In genomic region chr3:169748670-169749069, GRCh38 we compare ENCODE assay signal across 20 cellular contexts. TPM values are rescaled to one million over a fixed set of nuclear protein-coding genes. Genes with fewer than 3 reads are reported as not detected.
DNase-seq lines count a peak whose midpoint lies in the region; ATAC-seq and TF ChIP-seq lines count a peak whose summit lies in the region.
"Had no signal": no experiment of that assay in that cellular context is flagged by ENCODE, and none has a peak within 500 bp of the region (broad histone marks: within the 10 kb centered on the region; RNA-seq: fewer than 3 reads in every experiment).

No MANE protein-coding gene starts in this region.

- H3K4me3 ChIP-seq in HCT116 (replicated peaks in 1 of 2; ENCODE audit: low read depth in 1 of 2, low read length in 2 of 2) (no peak overlapping the region), RWPE2 (ENCODE audit: severe bottlenecking) (no peak overlapping the region), hepatocyte (no peak overlapping the region)
- H3K4me3 ChIP-seq: pancreas, stomach, upper lobe of right lung had no signal

- no peak overlapping the region for H3K4me3 Mint-ChIP-seq in mesothelial cell of epicardium
- H3K4me3 Mint-ChIP-seq: activated CD4-positive, alpha-beta memory T cell treated with anti-CD3 and anti-CD28 coated beads, Interleukin-2, amount 10 ng/mL, durations not matched to agents 7 days and 5 days; natural killer cell had no signal

- H3K36me3 ChIP-seq in HCT116 (ENCODE audit: control insufficient read depth in 1 of 2, insufficient read depth in 2 of 2, low read length in 2 of 2) (no peaks in the 10 kb centered on the region), RWPE2 (ENCODE audit: low read depth) (no peaks in the 10 kb centered on the region), hepatocyte (replicated peaks; ENCODE audit: insufficient read depth, low read depth) (no peaks in the 10 kb centered on the region)
- H3K36me3 ChIP-seq: pancreas, stomach, upper lobe of right lung had no signal

- H3K9me3 ChIP-seq in HCT116 (ENCODE audit: control insufficient read depth in 1 of 2, insufficient read depth in 1 of 2, low read depth in 1 of 2, low read length in 2 of 2) (no peaks in the 10 kb centered on the region), RWPE2 (ENCODE audit: severe bottlenecking) (no peaks in the 10 kb centered on the region), hepatocyte (ENCODE audit: low read depth) (no peaks in the 10 kb centered on the region)
- H3K9me3 ChIP-seq: pancreas, stomach, upper lobe of right lung had no signal

- H3K27ac ChIP-seq in HCT116 (ENCODE audit: low read depth, low read length) = no peak overlapping the region
- no peak overlapping the region for H3K27ac ChIP-seq in RWPE2 (ENCODE audit: poor library complexity, severe bottlenecking)
- peak overlapping the region; percentile 23 for H3K27ac ChIP-seq in hepatocyte
- H3K27ac ChIP-seq: 22Rv1, pancreas, stomach, upper lobe of right lung had no signal

- no peak for TF ChIP-seq POLR2A in HCT116 (IDR thresholded peaks at IDR 0.05; ENCODE audit: borderline replicate concordance, extremely low read depth, insufficient read depth, insufficient read length)

- H3K79me2 ChIP-seq in HCT116 (ENCODE audit: insufficient read depth, low read length) (no peaks in the 10 kb centered on the region), hepatocyte (no peaks in the 10 kb centered on the region)

- DNase-seq in NCI-H146 (lab: John Stamatoyannopoulos, UW) (peak; percentile 18), NCI-H146 treated with DMSO at 0.1 percent for 48 hours (lab: John Stamatoyannopoulos, UW; ENCODE audit: unreplicated experiment) (no peak), HCT116 (ENCODE audit: low read depth, low spot score) (no peak), RWPE2 (ENCODE audit: low spot score) (no peak), hepatocyte (ENCODE audit: low spot score) (no peak), mesothelial cell of epicardium (ENCODE audit: low spot score in 2 of 2, unreplicated experiment in 2 of 2) (no peak), GM10248 (ENCODE audit: extremely low spot score) (no peak), COR-L47 (lab: John Stamatoyannopoulos, UW) (no peak)
- DNase-seq: activated CD4-positive, alpha-beta memory T cell treated with anti-CD3 and anti-CD28 coated beads, Interleukin-2, amount 10 ng/mL, durations not matched to agents 7 days and 5 days; foreskin fibroblast; natural killer cell; NCI-H1105 treated with DMSO at 0.1 percent for 48 hours; NCI-H2171; NCI-H526; pancreas; SHP77; stomach; upper lobe of right lung had no signal

- ATAC-seq in HCT116 (peak; percentile 32; the same call in 1 of the 2 replicates), RWPE2 (ENCODE audit: low read depth) (peak; percentile 92)
- ATAC-seq: natural killer cell, pancreas, upper lobe of right lung had no signal

- H3K4me2 ChIP-seq in HCT116 (ENCODE audit: low read length) = peak overlapping the region; percentile 10; the same call in 1 of the 2 replicates
- no peak overlapping the region for H3K4me2 ChIP-seq in hepatocyte

- no peak overlapping the region for H3K9ac ChIP-seq in HCT116 (ENCODE audit: low read length)

- H3K9me3 Mint-ChIP-seq in mesothelial cell of epicardium = peaks cover 4% of the 10 kb centered on the region
- H3K9me3 Mint-ChIP-seq: activated CD4-positive, alpha-beta memory T cell treated with anti-CD3 and anti-CD28 coated beads, Interleukin-2, amount 10 ng/mL, durations not matched to agents 7 days and 5 days; natural killer cell had no signal

- no TSS peak for BruUV-seq in HCT116 (replicated peaks; lab: Mats Ljungman, UMichigan)

- H3K27me3 Mint-ChIP-seq in mesothelial cell of epicardium (ENCODE audit: low read depth) = peaks cover 10% of the 10 kb centered on the region

- 42% methylated on average over 3 of the region's 3 CpGs for WGBS in hepatocyte (ENCODE audit: low lambda C conversion rate, missing lambda C conversion rate)

- H3K4me1 ChIP-seq in HCT116 (ENCODE audit: control insufficient read depth in 1 of 2, insufficient read depth in 2 of 2, low read length in 2 of 2) (peaks cover 0 to 9% of the 10 kb centered on the region in 2 experiments; a peak in 1 of 4 replicates), RWPE2 (ENCODE audit: insufficient read depth, poor library complexity, severe bottlenecking) (peaks cover 12% of the 10 kb centered on the region), hepatocyte (ENCODE audit: insufficient read depth) (no peaks in the 10 kb centered on the region)
- H3K4me1 ChIP-seq: pancreas, upper lobe of right lung had no signal

- no peaks in the 10 kb centered on the region for H3K36me3 Mint-ChIP-seq in mesothelial cell of epicardium
- H3K36me3 Mint-ChIP-seq: natural killer cell had no signal

- no peak for TF ChIP-seq RAD21 in HCT116 (IDR thresholded peaks at IDR 0.05; ENCODE audit: low read depth)

- POLR2A ChIA-PET in HCT116 (lab: Charles Lee) (no interaction called here), GM10248 (lab: Yijun Ruan, JAX) (no interaction called here)

- RAD21 ChIA-PET in HCT116 (lab: Charles Lee; ENCODE audit: low non-redundant PET in 1 of 2, low total read pairs in 2 of 2, uncharacterized antibody in 2 of 2, unreplicated experiment in 2 of 2) = no interaction called here

- CTCF ChIA-PET in HCT116 (lab: Charles Lee) (no interaction called here), GM10248 (lab: Yijun Ruan, JAX) (no interaction called here)

- H3K27me3 ChIP-seq in HCT116 (ENCODE audit: insufficient read depth, low read length) (0 out of 2 replicates have a peak, but pooled peaks cover 7% of the 10 kb centered on the region), RWPE2 (ENCODE audit: insufficient read depth, poor library complexity, severe bottlenecking) (no peaks in the 10 kb centered on the region), hepatocyte (no peaks in the 10 kb centered on the region)
- H3K27me3 ChIP-seq: pancreas, stomach had no signal

- H3K9me2 ChIP-seq in HCT116 (ENCODE audit: insufficient read depth) (no peaks in the 10 kb centered on the region), hepatocyte (replicated peaks; ENCODE audit: insufficient read depth) (no peaks in the 10 kb centered on the region)

- H2AFZ ChIP-seq in HCT116 (ENCODE audit: low read depth, low read length, poor library complexity, severe bottlenecking) (no peak overlapping the region), hepatocyte (no peak overlapping the region)

- H3K4me1 Mint-ChIP-seq in mesothelial cell of epicardium = peaks cover 17% of the 10 kb centered on the region
- H3K4me1 Mint-ChIP-seq: natural killer cell had no signal

- intact Hi-C loops in HCT116 (cut with micrococcal nuclease) = no loop called here

- no peak overlapping the region for H3K27ac Mint-ChIP-seq in mesothelial cell of epicardium
- H3K27ac Mint-ChIP-seq: activated CD4-positive, alpha-beta memory T cell treated with anti-CD3 and anti-CD28 coated beads, Interleukin-2, amount 10 ng/mL, durations not matched to agents 7 days and 5 days; natural killer cell had no signal

- TF ChIP-seq CTCF in HCT116 (IDR thresholded peaks at IDR 0.05 in 2 of 3, conservative IDR thresholded peaks at IDR 0.05 in 1 of 3; ENCODE audit: borderline replicate concordance in 1 of 3, insufficient read depth in 1 of 3, low read depth in 2 of 3, low read length in 2 of 3) (no peak), RWPE2 (IDR thresholded peaks at IDR 0.05; ENCODE audit: poor library complexity, severe bottlenecking) (no peak), hepatocyte (IDR thresholded peaks at IDR 0.05; ENCODE audit: poor library complexity) (no peak), mesothelial cell of epicardium (IDR thresholded peaks at IDR 0.05; ENCODE audit: unreplicated experiment) (no peak), GM10248 (IDR thresholded peaks at IDR 0.05; ENCODE audit: control extremely low read depth, extremely low read depth, low read depth, missing control alignments) (no peak)

- H4K20me1 ChIP-seq in HCT116 (ENCODE audit: insufficient read depth) = no peaks in the 10 kb centered on the region
- H4K20me1 ChIP-seq in hepatocyte (ENCODE audit: insufficient read depth, poor library complexity, severe bottlenecking) = no peaks in the 10 kb centered on the region

TF ChIP-seq in HCT116, 20 proteins besides CTCF, POLR2A, EP300 and RAD21:
- TF ChIP-seq JUND (IDR thresholded peaks at IDR 0.05) (peak; percentile 29; the same call in 1 of the 2 replicates), FOSL1 (IDR thresholded peaks at IDR 0.05; ENCODE audit: low read depth) (0 out of 2 replicates have a peak, but pooled peaks have one; percentile 6), ZNF274 (IDR thresholded peaks at IDR 0.05; ENCODE audit: low read depth, low read length) (no peak), MAX (IDR thresholded peaks at IDR 0.05) (no peak), TCF7L2 (IDR thresholded peaks at IDR 0.05; ENCODE audit: borderline replicate concordance, extremely low read depth, insufficient read depth, insufficient read length) (peak; percentile 37), SRF (IDR thresholded peaks at IDR 0.05; ENCODE audit: low read depth) (no peak)

RNA-seq across cellular contexts. Expression of gene TERC, which starts 16.2 kb away (rescaled TPM):
- total RNA-seq in HCT116 (2021; ENCODE audit: unreplicated experiment) (47.0 TPM), hepatocyte (216 and 475 TPM in 2 replicates), mesothelial cell of epicardium (4.7 to 11.8 TPM (median 6.5 TPM) in 3 replicates)
- polyA plus RNA-seq in HCT116 (2012) = 1.8 and 3.6 TPM in 2 replicates
- 0.49 and 2.0 TPM in 2 replicates for polyA plus RNA-seq in hepatocyte
- polyA plus RNA-seq: adipose tissue, pancreas, stomach had no signal

RNA-seq across cellular contexts. Expression of gene ACTRT3, which starts 20.7 kb away (rescaled TPM):
- 1.2 TPM for total RNA-seq in HCT116 (2021; ENCODE audit: unreplicated experiment)
- polyA plus RNA-seq in HCT116 (2012) = 0.71 and 0.91 TPM in 2 replicates
- 8.3 and 8.7 TPM in 2 replicates for total RNA-seq in hepatocyte
- 6.9 and 7.3 TPM in 2 replicates for polyA plus RNA-seq in hepatocyte
- total RNA-seq in mesothelial cell of epicardium = 3.1 to 3.8 TPM (median 3.5 TPM) in 3 replicates

RNA-seq across cellular contexts. Expression of gene MYNN, which starts 24.5 kb away (rescaled TPM):
- total RNA-seq in HCT116 (2021; ENCODE audit: unreplicated experiment) (13.5 TPM), hepatocyte (19.7 and 23.4 TPM in 2 replicates), mesothelial cell of epicardium (16.8 to 17.3 TPM (median 17.1 TPM) in 3 replicates)
- 12.1 and 12.2 TPM in 2 replicates for polyA plus RNA-seq in HCT116 (2012)
- 6.8 and 9.0 TPM in 2 replicates for polyA plus RNA-seq in hepatocyte
